18 cellular contexts compared by ENCODE assay signal in genomic region chr19:4042064-4042730, GRCh38. TPM values are rescaled to one million over a fixed set of nuclear protein-coding genes. Genes with fewer than 3 reads are reported as not detected.
DNase-seq lines count a peak whose midpoint lies in the region; ATAC-seq and TF ChIP-seq lines count a peak whose summit lies in the region.
"Had no signal": no experiment of that assay in that cellular context is flagged by ENCODE, and none has a peak within 500 bp of the region (broad histone marks: within the 10 kb centered on the region; RNA-seq: fewer than 3 reads in every experiment).

No MANE protein-coding gene starts in this region.

- H3K4me2 ChIP-seq in neural progenitor cell = no peak overlapping the region

- H2AFZ ChIP-seq in neural progenitor cell (replicated peaks) = no peak overlapping the region

- no peak overlapping the region for H3K4me3 Mint-ChIP-seq in stimulated activated naive CD8-positive, alpha-beta T cell treated with anti-CD3 and anti-CD28 coated beads, Interleukin-15, amount 100 ng/mL, for 72 hours
- no peak overlapping the region for H3K4me3 Mint-ChIP-seq in neural progenitor cell
- H3K4me3 Mint-ChIP-seq: activated B cell treated with CpG ODN at 0.5 μM for 24 hours; activated naive CD4-positive, alpha-beta T cell treated with anti-CD3 and anti-CD28 coated beads, Interleukin-2, amount 10 ng/mL, durations not matched to agents 7 days and 5 days; central memory CD8-positive, alpha-beta T cell; immature natural killer cell had no signal

- H3K27me3 Mint-ChIP-seq in stimulated activated naive CD8-positive, alpha-beta T cell treated with anti-CD3 and anti-CD28 coated beads, Interleukin-15, amount 100 ng/mL, for 72 hours = no peaks in the 10 kb centered on the region
- H3K27me3 Mint-ChIP-seq in neural progenitor cell (ENCODE audit: insufficient read depth, low read depth) = peaks cover 2% of the 10 kb centered on the region
- H3K27me3 Mint-ChIP-seq: activated B cell treated with CpG ODN at 0.5 μM for 24 hours; activated naive CD4-positive, alpha-beta T cell treated with anti-CD3 and anti-CD28 coated beads, Interleukin-2, amount 10 ng/mL, durations not matched to agents 7 days and 5 days; central memory CD8-positive, alpha-beta T cell had no signal

- peak overlapping the region; percentile 62 for H3K27ac ChIP-seq in cardiac muscle cell
- peak overlapping the region; percentile 67 for H3K27ac ChIP-seq in neural progenitor cell
- peak overlapping the region; percentile 48 for H3K27ac ChIP-seq in vagina

- TF ChIP-seq CTCF in cardiac muscle cell (IDR thresholded peaks at IDR 0.05; ENCODE audit: low read depth, low read length) (no peak), neural progenitor cell (IDR thresholded peaks at IDR 0.05) (no peak), vagina (IDR thresholded peaks at IDR 0.05) (no peak)

- peaks cover 16% of the 10 kb centered on the region for H3K4me1 Mint-ChIP-seq in stimulated activated naive CD8-positive, alpha-beta T cell treated with anti-CD3 and anti-CD28 coated beads, Interleukin-15, amount 100 ng/mL, for 72 hours
- H3K4me1 Mint-ChIP-seq in neural progenitor cell = no peaks in the 10 kb centered on the region
- H3K4me1 Mint-ChIP-seq: activated naive CD4-positive, alpha-beta T cell treated with anti-CD3 and anti-CD28 coated beads, Interleukin-2, amount 10 ng/mL, durations not matched to agents 7 days and 5 days had no signal

- H3K79me2 ChIP-seq in neural progenitor cell (ENCODE audit: low read depth) = peaks cover 5% of the 10 kb centered on the region

- H3K27me3 ChIP-seq in cardiac muscle cell (no peaks in the 10 kb centered on the region), neural progenitor cell (no peaks in the 10 kb centered on the region), vagina (no peaks in the 10 kb centered on the region)

- H4K20me1 ChIP-seq in neural progenitor cell (ENCODE audit: low read depth) = peaks cover 18% of the 10 kb centered on the region

- peak; percentile 12 for ATAC-seq in stimulated activated naive CD8-positive, alpha-beta T cell treated with anti-CD3 and anti-CD28 coated beads, Interleukin-15, Interleukin-2, amounts not matched to agents 100 U/mL and 50 U/mL, for 24 hours
- no peak for ATAC-seq in stimulated activated naive CD8-positive, alpha-beta T cell treated with anti-CD3 and anti-CD28 coated beads, Interleukin-15, amount 100 ng/mL, for 72 hours
- ATAC-seq in HG02623 (IDR thresholded peaks at IDR 0.05; ENCODE audit: unreplicated experiment) (no peak), GM18498 (IDR thresholded peaks at IDR 0.05; ENCODE audit: unreplicated experiment) (no peak)

- H3K9me3 ChIP-seq in cardiac muscle cell (ENCODE audit: low read depth) (no peaks in the 10 kb centered on the region), neural progenitor cell (ENCODE audit: low read depth) (no peaks in the 10 kb centered on the region), vagina (no peaks in the 10 kb centered on the region)

- peaks cover 6% of the 10 kb centered on the region for H3F3A ChIP-seq in neural progenitor cell (ENCODE audit: low read depth)

- no peak for TF ChIP-seq POLR2A in vagina (IDR thresholded peaks at IDR 0.05)

- DNase-seq in stimulated activated naive CD8-positive, alpha-beta T cell treated with anti-CD3 and anti-CD28 coated beads, Interleukin-15, Interleukin-2, amounts not matched to agents 100 U/mL and 50 U/mL, for 24 hours = no peak
- no peak for DNase-seq in stimulated activated naive CD8-positive, alpha-beta T cell treated with anti-CD3 and anti-CD28 coated beads, Interleukin-15, amount 100 ng/mL, for 72 hours
- no peak for DNase-seq in cardiac muscle cell (ENCODE audit: low read depth in 1 of 2, low spot score in 1 of 2)
- DNase-seq in neural progenitor cell (ENCODE audit: low spot score) = no peak
- DNase-seq in vagina (ENCODE audit: extremely low spot score in 2 of 2) = no peak
- DNase-seq in SW480 (ENCODE audit: low spot score) = no peak
- DNase-seq: ACHN; activated B cell treated with CpG ODN at 0.5 μM for 24 hours; activated naive CD4-positive, alpha-beta T cell treated with anti-CD3 and anti-CD28 coated beads, Interleukin-2, amount 10 ng/mL, durations not matched to agents 7 days and 5 days; GOT3; immature natural killer cell; KG1; NCI-H1417 treated with DMSO at 0.1 percent for 48 hours; NCI-H226; stimulated activated CD4-positive, alpha-beta T cell treated with anti-CD3 and anti-CD28 coated beads, Interleukin-4, amount 100 ng/mL, for 1 hour had no signal

- H3K4me1 ChIP-seq in cardiac muscle cell (ENCODE audit: low read depth) (no peaks in the 10 kb centered on the region), neural progenitor cell (peaks cover 4% of the 10 kb centered on the region), vagina (peaks cover 34% of the 10 kb centered on the region)

- no peaks in the 10 kb centered on the region for H3K9me3 Mint-ChIP-seq in stimulated activated naive CD8-positive, alpha-beta T cell treated with anti-CD3 and anti-CD28 coated beads, Interleukin-15, amount 100 ng/mL, for 72 hours
- no peaks in the 10 kb centered on the region for H3K9me3 Mint-ChIP-seq in neural progenitor cell
- H3K9me3 Mint-ChIP-seq: activated B cell treated with CpG ODN at 0.5 μM for 24 hours; activated naive CD4-positive, alpha-beta T cell treated with anti-CD3 and anti-CD28 coated beads, Interleukin-2, amount 10 ng/mL, durations not matched to agents 7 days and 5 days; central memory CD8-positive, alpha-beta T cell; immature natural killer cell had no signal

- H3K4me3 ChIP-seq in cardiac muscle cell (no peak overlapping the region), neural progenitor cell (no peak overlapping the region), vagina (no peak overlapping the region)

- peaks cover 7% of the 10 kb centered on the region for H3K36me3 Mint-ChIP-seq in neural progenitor cell

- H3K27ac Mint-ChIP-seq in stimulated activated naive CD8-positive, alpha-beta T cell treated with anti-CD3 and anti-CD28 coated beads, Interleukin-15, amount 100 ng/mL, for 72 hours = peak overlapping the region in 1 of 2 donors; percentile 78
- H3K27ac Mint-ChIP-seq in neural progenitor cell = no peak overlapping the region
- H3K27ac Mint-ChIP-seq: activated naive CD4-positive, alpha-beta T cell treated with anti-CD3 and anti-CD28 coated beads, Interleukin-2, amount 10 ng/mL, durations not matched to agents 7 days and 5 days had no signal

- H3K36me3 ChIP-seq in cardiac muscle cell (peaks cover 7% of the 10 kb centered on the region), neural progenitor cell (no peaks in the 10 kb centered on the region), vagina (peaks cover 0 to 31% of the 10 kb centered on the region in 2 donors)

- H3K9ac ChIP-seq in neural progenitor cell = no peak overlapping the region

- intact Hi-C loops in vagina (cut with DNase I) = no loop called here

RNA-seq across cellular contexts. Expression of gene ZBTB7A, which starts 24.5 kb away (rescaled TPM):
- 14.6 and 20.5 TPM in 2 replicates for total RNA-seq in cardiac muscle cell
- polyA plus RNA-seq in cardiac muscle cell = 17.2 and 18.6 TPM in 2 replicates
- total RNA-seq in neural progenitor cell (ENCODE audit: low replicate concordance) = 4.0 and 10.0 TPM in 2 replicates
- total RNA-seq in vagina = 60.6 TPM

RNA-seq across cellular contexts. Expression of gene PIAS4, which starts 34.7 kb away (rescaled TPM):
- 32.6 and 35.4 TPM in 2 replicates for total RNA-seq in cardiac muscle cell
- polyA plus RNA-seq in cardiac muscle cell = 9.6 and 11.3 TPM in 2 replicates
- 17.0 and 34.1 TPM in 2 replicates for total RNA-seq in neural progenitor cell (ENCODE audit: low replicate concordance)
- 14.0 TPM for total RNA-seq in vagina

RNA-seq across cellular contexts. Expression of gene EEF2, which starts 56.9 kb away (rescaled TPM):
- 2,213 and 2,849 TPM in 2 replicates for total RNA-seq in cardiac muscle cell
- 316 and 530 TPM in 2 replicates for polyA plus RNA-seq in cardiac muscle cell
- 1,288 and 2,841 TPM in 2 replicates for total RNA-seq in neural progenitor cell (ENCODE audit: low replicate concordance)
- 1,702 TPM for total RNA-seq in vagina
